Comparison of ENCODE assay signal across 34 cellular contexts in genomic region chr19:54805665-54806515, GRCh38. TPM values are rescaled to one million over a fixed set of nuclear protein-coding genes. Genes with fewer than 3 reads are reported as not detected.
"Had no signal": no experiment of that assay in that cellular context is flagged by ENCODE, and none has a peak within 500 bp of the region (broad histone marks: within the 10 kb centered on the region; RNA-seq: fewer than 3 reads in every experiment).

No MANE protein-coding gene starts in this region.

- H3K4me3 ChIP-seq: colonic mucosa, esophagus squamous epithelium, gastrocnemius medialis, heart right ventricle, lower lobe of right lung, mucosa of descending colon had no signal

- H3K27ac ChIP-seq: colonic mucosa, epithelial cell of prostate, esophagus squamous epithelium, gastrocnemius medialis, heart right ventricle, lower lobe of right lung had no signal

- FAIRE-seq: endometrium, kidney had no signal

- H3K36me3 ChIP-seq: colonic mucosa, esophagus squamous epithelium, gastrocnemius medialis, heart right ventricle, lower lobe of right lung had no signal

- H3K4me1 Mint-ChIP-seq: endodermal cell, mesothelial cell of epicardium had no signal

- H3K27me3 ChIP-seq: colonic mucosa, gastrocnemius medialis had no signal

- H3K9me3 ChIP-seq: colonic mucosa, esophagus squamous epithelium, gastrocnemius medialis, lower lobe of right lung, mucosa of descending colon had no signal

- H3K4me1 ChIP-seq: colonic mucosa, esophagus squamous epithelium, gastrocnemius medialis, heart right ventricle, lower lobe of right lung had no signal

- DNase-seq: colonic mucosa; cortex of kidney; effector CD8-positive, alpha-beta T cell; effector memory CD8-positive, alpha-beta T cell; endodermal cell; erythroblast; esophagus squamous epithelium; foreskin fibroblast; foreskin melanocyte; gastrocnemius medialis; glutamatergic neuron; heart right ventricle; hippocampal formation; islet precursor cell; kidney; kidney glomerular epithelial cell; left colon; left ventricle myocardium superior; lower lobe of right lung; mesenchymal stem cell; mucosa of descending colon had no signal

- ATAC-seq: effector memory CD8-positive, alpha-beta T cell; esophagus mucosa; gastrocnemius medialis; heart right ventricle; left colon; left lobe of liver; left ventricle myocardium superior; lower lobe of right lung; mucosa of descending colon had no signal

- H3K4me3 Mint-ChIP-seq: dendritic cell treated with granulocyte-macrophage colony-stimulating factor and Interleukin-4, amounts not matched to agents 40 ng/mL and 50 ng/mL, for 4 days; effector memory CD8-positive, alpha-beta T cell; endodermal cell; mesothelial cell of epicardium had no signal

- H3K27ac Mint-ChIP-seq: dendritic cell treated with granulocyte-macrophage colony-stimulating factor and Interleukin-4, amounts not matched to agents 40 ng/mL and 50 ng/mL, for 4 days; effector memory CD8-positive, alpha-beta T cell; endodermal cell; mesothelial cell of epicardium had no signal

- H3K36me3 Mint-ChIP-seq: mesothelial cell of epicardium had no signal

- H3K9me3 Mint-ChIP-seq: dendritic cell treated with granulocyte-macrophage colony-stimulating factor and Interleukin-4, amounts not matched to agents 40 ng/mL and 50 ng/mL, for 4 days; effector memory CD8-positive, alpha-beta T cell had no signal

RNA-seq across cellular contexts. Expression of gene KIR2DL4, which starts 2.5 kb away (rescaled TPM):
- total RNA-seq: chondrocyte, colonic mucosa, dermis microvascular lymphatic vessel endothelial cell, endodermal cell, esophagus mucosa, esophagus squamous epithelium, gastrocnemius medialis, left lobe of liver, left ventricle myocardium superior, lower leg skin, lung microvascular endothelial cell, mesothelial cell of epicardium, myocyte had no signal

RNA-seq across cellular contexts. Expression of gene KIR3DL1, which starts 10.4 kb away (rescaled TPM):
- total RNA-seq: chondrocyte, colonic mucosa, dermis microvascular lymphatic vessel endothelial cell, endodermal cell, esophagus mucosa, esophagus squamous epithelium, glomerular endothelial cell, left colon, left lobe of liver, left ventricle myocardium superior, lower leg skin, lung microvascular endothelial cell, mesenteric fat pad, mesothelial cell of epicardium, mucosa of descending colon, myocyte had no signal

RNA-seq across cellular contexts. Expression of gene KIR2DS4, which starts 26.6 kb away (rescaled TPM):
- total RNA-seq: chondrocyte, colonic mucosa, dermis microvascular lymphatic vessel endothelial cell, endodermal cell, esophagus mucosa, esophagus squamous epithelium, gastrocnemius medialis, glomerular endothelial cell, kidney, left colon, left lobe of liver, left ventricle myocardium superior, lower leg skin, lung microvascular endothelial cell, mesenteric fat pad, mesothelial cell of epicardium, mucosa of descending colon, myocyte had no signal

RNA-seq across cellular contexts. Expression of gene KIR2DL1, which starts 36.3 kb away (rescaled TPM):
- total RNA-seq: chondrocyte, colonic mucosa, dermis microvascular lymphatic vessel endothelial cell, endodermal cell, esophagus mucosa, esophagus squamous epithelium, gastrocnemius medialis, glomerular endothelial cell, left colon, left lobe of liver, left ventricle myocardium superior, lower leg skin, lung microvascular endothelial cell, mesenteric fat pad, mesothelial cell of epicardium, mucosa of descending colon, myocyte had no signal

RNA-seq across cellular contexts. Expression of gene KIR3DL2, which starts 44.4 kb away (rescaled TPM):
- total RNA-seq: chondrocyte, colonic mucosa, dermis microvascular lymphatic vessel endothelial cell, endodermal cell, esophagus mucosa, esophagus squamous epithelium, gastrocnemius medialis, glomerular endothelial cell, left lobe of liver, left ventricle myocardium superior, lower lobe of right lung, lung microvascular endothelial cell, mesenteric fat pad, mesothelial cell of epicardium, myocyte had no signal
